19 cellular contexts compared by ENCODE assay signal in genomic region chr2:210592706-210593105, GRCh38.
"Had no signal": no experiment of that assay in that cellular context is flagged by ENCODE, and none has a peak within 500 bp of the region (broad histone marks: within the 10 kb centered on the region; RNA-seq: fewer than 3 reads in every experiment).

No MANE protein-coding gene starts in this region.

- H3K9me3 Mint-ChIP-seq: memory B cell; stimulated activated effector memory CD8-positive, alpha-beta T cell treated with anti-CD3 and anti-CD28 coated beads, Interleukin-12 subunit alpha, Interleukin-12 subunit beta, amount 100 ng/mL, for 72 hours had no signal

- H3K27ac ChIP-seq: hepatocyte, prostate gland, right atrium auricular region, stomach, tibial artery, upper lobe of left lung had no signal

- H3K9me3 ChIP-seq: prostate gland, stomach, tibial artery, upper lobe of left lung had no signal

- H3K27ac Mint-ChIP-seq: memory B cell; natural killer cell; stimulated activated effector memory CD8-positive, alpha-beta T cell treated with anti-CD3 and anti-CD28 coated beads, Interleukin-12 subunit alpha, Interleukin-12 subunit beta, amount 100 ng/mL, for 72 hours had no signal

- DNase-seq: dorsolateral prefrontal cortex; effector CD4-positive, alpha-beta T cell; head of caudate nucleus; kidney; natural killer cell; stimulated activated CD4-positive, alpha-beta T cell treated with anti-CD3 and anti-CD28 coated beads, Interleukin-2, amount 100 ng/mL, for 24 hours; stimulated activated CD4-positive, alpha-beta T cell treated with anti-CD3 and anti-CD28 coated beads, Interleukin-4, amount 100 ng/mL, for 24 hours; stimulated activated naive CD4-positive, alpha-beta T cell treated with Interleukin-2 at 50 U/mL for 16 hours; stomach; tibial artery; upper lobe of left lung had no signal

- H3K36me3 Mint-ChIP-seq: memory B cell; natural killer cell; stimulated activated effector memory CD8-positive, alpha-beta T cell treated with anti-CD3 and anti-CD28 coated beads, Interleukin-12 subunit alpha, Interleukin-12 subunit beta, amount 100 ng/mL, for 72 hours had no signal

- H3K4me2 ChIP-seq: hepatocyte had no signal

- H3K4me1 Mint-ChIP-seq: memory B cell; natural killer cell; stimulated activated effector memory CD8-positive, alpha-beta T cell treated with anti-CD3 and anti-CD28 coated beads, Interleukin-12 subunit alpha, Interleukin-12 subunit beta, amount 100 ng/mL, for 72 hours had no signal

- H3K79me2 ChIP-seq: hepatocyte had no signal

- H2AFZ ChIP-seq: hepatocyte had no signal

- H3K4me1 ChIP-seq: prostate gland, right atrium auricular region, stomach, tibial artery, upper lobe of left lung had no signal

- H3K36me3 ChIP-seq: prostate gland, right atrium auricular region, stomach, tibial artery, upper lobe of left lung had no signal

- ATAC-seq: left lobe of liver; natural killer cell; sciatic nerve; stimulated activated effector memory CD8-positive, alpha-beta T cell treated with anti-CD3 and anti-CD28 coated beads, Interleukin-12 subunit alpha, Interleukin-12 subunit beta, amount 100 ng/mL, for 72 hours had no signal

- H3K27me3 Mint-ChIP-seq: memory B cell had no signal

- H3K27me3 ChIP-seq: dorsolateral prefrontal cortex, hepatocyte, right atrium auricular region, stomach, tibial artery, upper lobe of left lung had no signal

- H3K4me3 ChIP-seq: dorsolateral prefrontal cortex, hepatocyte, lung, prostate gland, right atrium auricular region, stomach, tibial artery, upper lobe of left lung had no signal

- H3K4me3 Mint-ChIP-seq: memory B cell; natural killer cell; stimulated activated effector memory CD8-positive, alpha-beta T cell treated with anti-CD3 and anti-CD28 coated beads, Interleukin-12 subunit alpha, Interleukin-12 subunit beta, amount 100 ng/mL, for 72 hours had no signal
